ENCODE assay signal across 18 cellular contexts in genomic region chr7:42338231-42339222, GRCh38.
DNase-seq lines count a peak whose midpoint lies in the region; ATAC-seq and TF ChIP-seq lines count a peak whose summit lies in the region.
"Had no signal": no experiment of that assay in that cellular context is flagged by ENCODE, and none has a peak within 500 bp of the region (broad histone marks: within the 10 kb centered on the region; RNA-seq: fewer than 3 reads in every experiment).

No MANE protein-coding gene starts in this region.

- H3K36me3 Mint-ChIP-seq in stimulated activated naive B cell treated with anti-CD40 and anti-IgM and Interleukin-4, amounts not matched to agents 10 μg/mL and 1 μg/mL and 100 μg/mL, for 72 hours: no peaks in the 10 kb centered on the region
- H3K36me3 Mint-ChIP-seq: activated naive CD8-positive, alpha-beta T cell treated with anti-CD3 and anti-CD28 coated beads, Interleukin-2, amount 10 ng/mL, durations not matched to agents 7 days and 5 days; memory B cell; stimulated activated memory B cell treated with anti-CD40 and anti-IgM and Interleukin-4, amounts not matched to agents 10 μg/mL and 1 μg/mL and 100 μg/mL, for 72 hours had no signal

- no peaks in the 10 kb centered on the region for H3K4me1 Mint-ChIP-seq in stimulated activated naive B cell treated with anti-CD40 and anti-IgM and Interleukin-4, amounts not matched to agents 10 μg/mL and 1 μg/mL and 100 μg/mL, for 72 hours
- H3K4me1 Mint-ChIP-seq: activated naive CD8-positive, alpha-beta T cell treated with anti-CD3 and anti-CD28 coated beads, Interleukin-2, amount 10 ng/mL, durations not matched to agents 7 days and 5 days; memory B cell; stimulated activated memory B cell treated with anti-CD40 and anti-IgM and Interleukin-4, amounts not matched to agents 10 μg/mL and 1 μg/mL and 100 μg/mL, for 72 hours had no signal

- H3K9me3 Mint-ChIP-seq in stimulated activated naive B cell treated with anti-CD40 and anti-IgM and Interleukin-4, amounts not matched to agents 10 μg/mL and 1 μg/mL and 100 μg/mL, for 72 hours: peaks cover 0 to 2% of the 10 kb centered on the region in 2 donors
- H3K9me3 Mint-ChIP-seq: activated naive CD8-positive, alpha-beta T cell treated with anti-CD3 and anti-CD28 coated beads, Interleukin-2, amount 10 ng/mL, durations not matched to agents 7 days and 5 days had no signal

- intact Hi-C loops in left lung (cut with DNase I) (no loop called here), right cardiac atrium (cut with DNase I) (no loop called here)

- WGBS in smooth muscle cell (ENCODE audit: low lambda C conversion rate): 38% methylated on average over 6 of the region's 6 CpGs
- WGBS in right cardiac atrium: 59% methylated on average over 6 of the region's 6 CpGs

- H3K27me3 Mint-ChIP-seq in stimulated activated naive B cell treated with anti-CD40 and anti-IgM and Interleukin-4, amounts not matched to agents 10 μg/mL and 1 μg/mL and 100 μg/mL, for 72 hours: peaks cover 0 to 9% of the 10 kb centered on the region in 2 donors
- H3K27me3 Mint-ChIP-seq: activated naive CD8-positive, alpha-beta T cell treated with anti-CD3 and anti-CD28 coated beads, Interleukin-2, amount 10 ng/mL, durations not matched to agents 7 days and 5 days; CD4-positive, alpha-beta T cell; memory B cell; stimulated activated memory B cell treated with anti-CD40 and anti-IgM and Interleukin-4, amounts not matched to agents 10 μg/mL and 1 μg/mL and 100 μg/mL, for 72 hours had no signal

- H3K27ac Mint-ChIP-seq in stimulated activated naive B cell treated with anti-CD40 and anti-IgM and Interleukin-4, amounts not matched to agents 10 μg/mL and 1 μg/mL and 100 μg/mL, for 72 hours: no peak overlapping the region
- H3K27ac Mint-ChIP-seq: activated naive CD8-positive, alpha-beta T cell treated with anti-CD3 and anti-CD28 coated beads, Interleukin-2, amount 10 ng/mL, durations not matched to agents 7 days and 5 days; CD4-positive, alpha-beta T cell; memory B cell; stimulated activated memory B cell treated with anti-CD40 and anti-IgM and Interleukin-4, amounts not matched to agents 10 μg/mL and 1 μg/mL and 100 μg/mL, for 72 hours had no signal

- H3F3A ChIP-seq in smooth muscle cell (ENCODE audit: low read depth): peaks cover 19% of the 10 kb centered on the region

- H3K27ac ChIP-seq in left lung (no peak overlapping the region), smooth muscle cell (ENCODE audit: low read depth) (peak overlapping the region; percentile 90), right cardiac atrium (ENCODE audit: low read length) (no peak overlapping the region)

- no peak overlapping the region for H3K4me3 Mint-ChIP-seq in stimulated activated naive B cell treated with anti-CD40 and anti-IgM and Interleukin-4, amounts not matched to agents 10 μg/mL and 1 μg/mL and 100 μg/mL, for 72 hours
- H3K4me3 Mint-ChIP-seq: activated naive CD8-positive, alpha-beta T cell treated with anti-CD3 and anti-CD28 coated beads, Interleukin-2, amount 10 ng/mL, durations not matched to agents 7 days and 5 days; CD4-positive, alpha-beta T cell; H9; memory B cell; stimulated activated memory B cell treated with anti-CD40 and anti-IgM and Interleukin-4, amounts not matched to agents 10 μg/mL and 1 μg/mL and 100 μg/mL, for 72 hours had no signal

- peak overlapping the region; percentile 82 for H3K4me2 ChIP-seq in smooth muscle cell

- peak; percentile 23 for DNase-seq in ELR (ENCODE audit: low read depth)
- DNase-seq in astrocyte of the hippocampus (ENCODE audit: low read depth, low spot score): peak; percentile 42
- DNase-seq in left lung: no peak
- no peak for DNase-seq in smooth muscle cell (lab: John Stamatoyannopoulos, UW; ENCODE audit: unreplicated experiment)
- no peak for DNase-seq in stimulated activated CD4-positive, alpha-beta T cell treated with anti-CD3 and anti-CD28 coated beads, Interleukin-4, amount 100 ng/mL, for 24 hours
- DNase-seq in stimulated activated naive B cell treated with anti-CD40 and anti-IgM and Interleukin-4, amounts not matched to agents 10 μg/mL and 1 μg/mL and 100 μg/mL, for 72 hours: no peak
- no peak for DNase-seq in right cardiac atrium
- DNase-seq: activated naive CD8-positive, alpha-beta T cell treated with anti-CD3 and anti-CD28 coated beads, Interleukin-2, amount 10 ng/mL, durations not matched to agents 7 days and 5 days; CD4-positive, alpha-beta T cell; GDM1; H9; NCI-H2029; stimulated activated CD4-positive, alpha-beta T cell treated with anti-CD3 and anti-CD28 coated beads, Interleukin-4, amount 100 ng/mL, for 1 hour had no signal

- H3K27me3 ChIP-seq in left lung (no peaks in the 10 kb centered on the region), smooth muscle cell (ENCODE audit: low read depth) (no peaks in the 10 kb centered on the region), right cardiac atrium (ENCODE audit: control insufficient read depth, insufficient read depth) (no peaks in the 10 kb centered on the region)

- no peak for TF ChIP-seq CTCF in left lung (IDR thresholded peaks at IDR 0.05)
- TF ChIP-seq CTCF in smooth muscle cell (IDR thresholded peaks at IDR 0.05; ENCODE audit: borderline replicate concordance, insufficient read depth, poor library complexity, severe bottlenecking): no peak

- H3K4me1 ChIP-seq in left lung (no peaks in the 10 kb centered on the region), smooth muscle cell (ENCODE audit: low read depth) (peaks cover 32% of the 10 kb centered on the region), right cardiac atrium (ENCODE audit: control insufficient read depth, insufficient read depth, low read length) (no peaks in the 10 kb centered on the region)

- H3K9me3 ChIP-seq in left lung (no peaks in the 10 kb centered on the region), smooth muscle cell (replicated peaks; ENCODE audit: low read depth) (peaks cover 5% of the 10 kb centered on the region), right cardiac atrium (ENCODE audit: control insufficient read depth, low read length) (no peaks in the 10 kb centered on the region)

- no peaks in the 10 kb centered on the region for H3K36me3 ChIP-seq in left lung
- H3K36me3 ChIP-seq in smooth muscle cell (ENCODE audit: low read depth): peaks cover under 1% of the 10 kb centered on the region

- peak; percentile 77 for ATAC-seq in left lung
- no peak for ATAC-seq in stimulated activated naive B cell treated with anti-CD40 and anti-IgM and Interleukin-4, amounts not matched to agents 10 μg/mL and 1 μg/mL and 100 μg/mL, for 72 hours (replicated peaks)
- no peak for ATAC-seq in right cardiac atrium
- ATAC-seq in GM19455 (IDR thresholded peaks at IDR 0.05; ENCODE audit: unreplicated experiment): no peak
- ATAC-seq: esophagus mucosa; SK-N-SH treated with all-trans-retinoic acid at 6 μM for 48 hours; stimulated activated memory B cell treated with anti-CD40 and anti-IgM and Interleukin-4, amounts not matched to agents 10 μg/mL and 1 μg/mL and 100 μg/mL, for 72 hours had no signal

- no peaks in the 10 kb centered on the region for H3K79me2 ChIP-seq in smooth muscle cell (ENCODE audit: low read depth)

- no peak overlapping the region for H3K4me3 ChIP-seq in left lung
- H3K4me3 ChIP-seq in smooth muscle cell: peak overlapping the region; percentile 17
- no peak overlapping the region for H3K4me3 ChIP-seq in right cardiac atrium (ENCODE audit: low read length)

- no peaks in the 10 kb centered on the region for H4K20me1 ChIP-seq in smooth muscle cell (ENCODE audit: low read depth)

- peak overlapping the region; percentile 90 for H2AFZ ChIP-seq in smooth muscle cell (ENCODE audit: low read depth)

- peak overlapping the region; percentile 46 for H3K9ac ChIP-seq in smooth muscle cell (ENCODE audit: low read depth)

Comparison
In these comparisons a context has a peak if more than half of its experiments do, and no peak if none do; other contexts are left out.
1. DNase-seq: peak in ELR (single experiment) and astrocyte of the hippocampus (single experiment); none in left lung (0 of 2), smooth muscle cell (single experiment), stimulated activated CD4-positive, alpha-beta T cell treated with anti-CD3 and anti-CD28 coated beads, Interleukin-4, amount 100 ng/mL, for 24 hours (single experiment), stimulated activated naive B cell treated with anti-CD40 and anti-IgM and Interleukin-4, amounts not matched to agents 10 μg/mL and 1 μg/mL and 100 μg/mL, for 72 hours (single experiment) and right cardiac atrium (0 of 3).